Comparison of ENCODE assay signal across 23 cellular contexts in the genomic region with DNA sequence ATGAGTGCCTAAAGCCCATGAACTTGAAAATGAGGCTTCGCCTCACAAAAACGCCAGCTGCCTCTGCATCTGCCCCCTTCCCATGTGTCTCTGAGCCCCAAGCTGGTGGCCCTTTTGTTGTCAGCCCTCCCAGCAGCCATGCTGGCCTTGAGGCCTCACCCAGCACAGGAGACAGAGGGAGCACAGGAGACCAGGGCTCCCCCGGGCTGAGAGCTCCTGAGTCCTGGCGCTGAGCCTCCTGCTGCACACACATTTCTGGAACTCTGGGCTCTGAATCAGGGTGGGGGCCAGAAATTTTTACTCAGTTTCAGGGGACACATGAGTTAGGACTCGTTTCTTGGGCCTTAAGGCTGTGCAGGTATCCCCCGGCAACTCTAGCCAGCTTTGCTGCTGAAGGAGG.
"Had no signal": no experiment of that assay in that cellular context is flagged by ENCODE, and none has a peak within 500 bp of the region (broad histone marks: within the 10 kb centered on the region; RNA-seq: fewer than 3 reads in every experiment).

No MANE protein-coding gene starts in this region.

- H3K9me3 ChIP-seq: body of pancreas, right atrium auricular region, suprapubic skin, transverse colon, uterus had no signal

- H3K4me1 ChIP-seq: body of pancreas, transverse colon, uterus had no signal

- H3K27me3 ChIP-seq: body of pancreas, cardiac muscle cell, right atrium auricular region, suprapubic skin, transverse colon, uterus had no signal

- H3K27ac ChIP-seq: body of pancreas, right atrium auricular region, suprapubic skin, transverse colon, uterus, VCaP had no signal

- H3K4me3 ChIP-seq: body of pancreas, cardiac muscle cell, right atrium auricular region, suprapubic skin, transverse colon, uterus had no signal

- H3K36me3 ChIP-seq: cardiac muscle cell, uterus had no signal

- DNase-seq: activated CD4-positive, alpha-beta T cell treated with anti-CD3 and anti-CD28 coated beads, Interleukin-2, amount 10 ng/mL, durations not matched to agents 7 days and 5 days; activated CD4-positive, CD25-positive, alpha-beta regulatory T cell treated with anti-CD3 and anti-CD28 coated beads, Interleukin-2, amount 50 U/mL, for 72 hours; activated CD8-positive, alpha-beta T cell treated with anti-CD3 and anti-CD28 coated beads for 36 hours; anterior cingulate cortex; body of pancreas; effector CD4-positive, alpha-beta T cell; erythroblast; foreskin melanocyte; hippocampal formation; left ventricle myocardium superior; mammary epithelial cell; midbrain; natural killer cell; stimulated activated CD4-positive, alpha-beta T cell treated with anti-CD3 and anti-CD28 coated beads, Interleukin-12 subunit alpha, Interleukin-12 subunit beta, amount 100 ng/mL, for 4 hours; stimulated activated naive CD8-positive, alpha-beta T cell treated with anti-CD3 and anti-CD28 coated beads, Interleukin-15, amount 100 ng/mL, for 72 hours; T-cell; transverse colon; uterus had no signal

- ATAC-seq: activated CD8-positive, alpha-beta T cell treated with anti-CD3 and anti-CD28 coated beads for 36 hours; activated T-helper 17 cell treated with anti-CD3 and anti-CD28 coated beads, Interleukin-2, amount 50 U/mL, for 72 hours; body of pancreas; natural killer cell; stimulated activated naive CD8-positive, alpha-beta T cell treated with anti-CD3 and anti-CD28 coated beads, Interleukin-15, amount 100 ng/mL, for 72 hours; T-cell had no signal
